8 cellular contexts compared by ENCODE assay signal in genomic region chr16:5132933-5133600, GRCh38. TPM values are rescaled to one million over a fixed set of nuclear protein-coding genes. Genes with fewer than 3 reads are reported as not detected.
DNase-seq lines count a peak whose midpoint lies in the region; ATAC-seq, FAIRE-seq and TF ChIP-seq lines count a peak whose summit lies in the region.
"Not testable (repeated sequence)": the region's sequence is repeated elsewhere in the genome, so short reads cannot be mapped to it uniquely, and the experiment has no call there.

No MANE protein-coding gene starts in this region.

- H3K36me3 Mint-ChIP-seq in astrocyte (ENCODE audit: low read depth, unreplicated experiment); neural progenitor cell: not testable (repeated sequence)

- ATAC-seq in foreskin keratinocyte, result not testable (repeated sequence)

- H3K27me3 ChIP-seq in A673 (replicated peaks; ENCODE audit: insufficient read depth, low read depth, low read length, poor library complexity); H7 (ENCODE audit: control insufficient read depth, insufficient read depth, low read length); astrocyte (ENCODE audit: insufficient read depth, low read length); foreskin keratinocyte; neural progenitor cell: not testable (repeated sequence)

- in situ Hi-C loops in SK-MEL-5 (cut with HindIII; ENCODE audit: low pct_unique_long_range_greater_than_20kb, low sequenced_read_pairs), result not testable (repeated sequence)

- not testable (repeated sequence) for H3K9ac ChIP-seq in astrocyte (ENCODE audit: low read length); neural progenitor cell

- TF ChIP-seq CTCF in A673 (conservative IDR thresholded peaks at IDR 0.05; ENCODE audit: low read depth, low read length) (peak; percentile 35; the same call in 1 of the 2 replicates), foreskin keratinocyte (conservative IDR thresholded peaks at IDR 0.05) (peak; percentile 7), neural progenitor cell (IDR thresholded peaks at IDR 0.05) (peak; percentile 38)
- TF ChIP-seq CTCF in astrocyte (IDR thresholded peaks at IDR 0.05; ENCODE audit: insufficient read depth, low read depth, low read length), result not testable (repeated sequence)

- not testable (repeated sequence) for H3K36me3 ChIP-seq in A673 (ENCODE audit: insufficient read depth, low read length, poor library complexity, severe bottlenecking); H7 (replicated peaks; ENCODE audit: control insufficient read depth, insufficient read depth, low read length); astrocyte (ENCODE audit: insufficient read depth, low read length); neural progenitor cell

- not testable (repeated sequence) for BruUV-seq in A673 (replicated peaks; lab: Mats Ljungman, UMichigan)

- H3K4me3 Mint-ChIP-seq in astrocyte (ENCODE audit: unreplicated experiment); neural progenitor cell: not testable (repeated sequence)

- not testable (repeated sequence) for H3K4me1 ChIP-seq in A673 (ENCODE audit: insufficient read depth, low read length, poor library complexity, severe bottlenecking); astrocyte (ENCODE audit: insufficient read depth, low read length); foreskin keratinocyte; neural progenitor cell

- not testable (repeated sequence) for H3K4me1 Mint-ChIP-seq in astrocyte (ENCODE audit: low read depth, unreplicated experiment); neural progenitor cell

- POLR2A ChIA-PET in A673 (lab: Charles Lee; ENCODE audit: low non-redundant PET), result not testable (repeated sequence)

- H3K27me3 Mint-ChIP-seq in astrocyte (ENCODE audit: low read depth, unreplicated experiment) (peaks cover 32% of the 10 kb centered on the region), neural progenitor cell (ENCODE audit: insufficient read depth, low read depth) (peaks cover 12% of the 10 kb centered on the region)

- not testable (repeated sequence) for H3K79me2 ChIP-seq in astrocyte (ENCODE audit: insufficient read depth, low read length); neural progenitor cell (ENCODE audit: low read depth)

- intact Hi-C loops in A673 (cut with micrococcal nuclease; ENCODE audit: unreplicated experiment), result not testable (repeated sequence)

- H2AFZ ChIP-seq in astrocyte (ENCODE audit: low read depth, low read length), result not testable (repeated sequence)
- peak overlapping the region; percentile 68 for H2AFZ ChIP-seq in neural progenitor cell (replicated peaks)

- peak; percentile 28 for TF ChIP-seq RAD21 in Ishikawa (IDR thresholded peaks at IDR 0.05; ENCODE audit: low read depth)

- not testable (repeated sequence) for H3F3A ChIP-seq in neural progenitor cell (ENCODE audit: low read depth)

- H3K9me3 Mint-ChIP-seq in astrocyte (ENCODE audit: unreplicated experiment); neural progenitor cell: not testable (repeated sequence)

- DNase-seq in A673 (ENCODE audit: low spot score); astrocyte (ENCODE audit: low read depth); foreskin keratinocyte; neural progenitor cell (ENCODE audit: low spot score): not testable (repeated sequence)
- DNase-seq in H7 (peak; percentile 35), NCI-H2227 (lab: John Stamatoyannopoulos, UW; ENCODE audit: unreplicated experiment) (peak; percentile 2), SK-MEL-5 (ENCODE audit: low read depth, low spot score) (peak; percentile 1)

- not testable (repeated sequence) for H3K4me3 ChIP-seq in A673 (ENCODE audit: low read depth, low read length, poor library complexity, severe bottlenecking); H7 (ENCODE audit: insufficient read depth, low read depth, low read length); astrocyte (ENCODE audit: insufficient read depth, low read depth, low read length); neural progenitor cell

- H3K27ac ChIP-seq in A673 (ENCODE audit: low read depth, low read length, poor library complexity, severe bottlenecking); astrocyte (ENCODE audit: low read depth, low read length); foreskin keratinocyte; neural progenitor cell: not testable (repeated sequence)

- CTCF ChIA-PET in A673 (lab: Charles Lee), result interaction anchor here (0.6 kb wide), 1 partner anchor 84 kb away, joined by 3 read pairs; no protein-coding TSS in a partner anchor

- not testable (repeated sequence) for H3K9me3 ChIP-seq in A673 (ENCODE audit: low read depth, low read length, poor library complexity, severe bottlenecking); astrocyte (ENCODE audit: insufficient read depth, low read depth, low read length); neural progenitor cell (ENCODE audit: low read depth)

- not testable (repeated sequence) for H4K20me1 ChIP-seq in astrocyte (ENCODE audit: insufficient read depth, low read length); neural progenitor cell (ENCODE audit: low read depth)

- H3K4me2 ChIP-seq in astrocyte (ENCODE audit: low read length); neural progenitor cell: not testable (repeated sequence)

- peak overlapping the region; percentile 4 for H3K27ac Mint-ChIP-seq in astrocyte (ENCODE audit: unreplicated experiment)
- not testable (repeated sequence) for H3K27ac Mint-ChIP-seq in neural progenitor cell

- TF ChIP-seq EP300 in Ishikawa (IDR thresholded peaks at IDR 0.05; ENCODE audit: borderline replicate concordance), result not testable (repeated sequence)

- FAIRE-seq in astrocyte (lab: Jason Lieb, UNC), result not testable (repeated sequence)

RNA-seq across cellular contexts. Expression of gene EEF2KMT, which starts 35.5 kb away (rescaled TPM):
- 21.4 and 21.8 TPM in 2 replicates for total RNA-seq in A673 (2021)
- 30.9 and 38.0 TPM in 2 replicates for total RNA-seq in H7 (2014; rRNA removed; shearing (Covaris generic))
- 16.4 and 24.1 TPM in 2 replicates for total RNA-seq in SK-MEL-5 (2014; rRNA removed; shearing (Covaris generic))
- polyA plus RNA-seq in SK-MEL-5 (2015; cell fraction: cytosol; rRNA removed), result 25.7 and 29.0 TPM in 2 replicates
- 29.6 and 33.7 TPM in 2 replicates for polyA plus RNA-seq in SK-MEL-5 (2015; cell fraction: nucleus; rRNA removed)
- total RNA-seq in astrocyte, result 7.3 and 9.2 TPM in 2 replicates
- total RNA-seq in foreskin keratinocyte, result 17.9 and 19.1 TPM in 2 replicates
- polyA plus RNA-seq in foreskin keratinocyte, result 21.5 and 24.2 TPM in 2 replicates
- total RNA-seq in neural progenitor cell (ENCODE audit: low replicate concordance), result 4.1 and 10.7 TPM in 2 replicates
